ENCODE assay signal across 8 cellular contexts in the genomic region with DNA sequence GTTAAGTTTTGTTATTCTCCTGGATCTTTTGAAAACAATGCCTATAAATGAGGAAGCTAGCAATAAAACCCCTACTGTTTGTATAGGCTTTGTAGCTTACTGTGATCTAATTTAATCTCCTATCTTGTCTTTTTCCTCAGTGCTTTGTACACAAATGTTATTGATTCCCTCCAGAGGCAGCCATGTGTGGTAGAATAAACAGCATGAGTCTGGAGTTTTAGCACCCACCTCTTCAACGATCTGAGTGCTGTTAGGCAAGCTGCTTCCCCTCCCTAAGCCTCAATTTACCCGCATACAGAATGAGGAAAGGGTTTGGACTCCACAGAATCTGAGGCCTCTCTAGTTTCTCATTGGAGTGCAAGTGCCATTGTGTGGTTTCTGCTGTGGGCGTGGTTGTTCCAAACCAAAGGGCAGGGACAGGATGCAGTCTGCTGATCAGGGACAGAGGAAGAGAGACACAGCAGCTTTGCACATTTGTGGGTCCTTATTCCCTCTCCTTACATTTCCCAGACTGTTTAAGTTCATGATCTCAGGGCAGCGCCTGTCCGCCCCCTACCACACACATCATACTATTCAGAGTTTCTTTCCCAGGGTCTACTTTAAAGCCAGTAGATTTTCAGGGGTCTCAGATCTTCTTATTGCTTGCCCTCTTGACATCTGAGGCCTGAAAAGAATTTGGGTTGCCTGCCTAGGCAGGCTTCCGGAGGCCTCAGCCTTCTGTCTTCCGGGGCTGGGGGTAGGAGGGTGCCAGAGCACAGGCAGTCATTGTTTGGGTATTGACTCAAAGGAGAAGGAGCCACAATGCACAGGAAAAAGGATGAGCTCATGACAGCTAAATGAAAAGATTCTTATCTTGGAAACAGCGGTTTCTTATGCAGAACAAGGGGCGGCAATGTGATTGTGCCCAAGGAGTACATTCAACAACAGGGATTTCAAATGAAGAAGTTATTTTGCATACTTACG.
DNase-seq lines count a peak whose midpoint lies in the region; ATAC-seq lines count a peak whose summit lies in the region.

No MANE protein-coding gene starts in this region.

- peak overlapping the region; percentile 97 for H3K27ac Mint-ChIP-seq in activated CD4-positive, alpha-beta memory T cell treated with anti-CD3 and anti-CD28 coated beads, Interleukin-2, amount 10 ng/mL, durations not matched to agents 7 days and 5 days

- H3K27me3 Mint-ChIP-seq in activated CD4-positive, alpha-beta memory T cell treated with anti-CD3 and anti-CD28 coated beads, Interleukin-2, amount 10 ng/mL, durations not matched to agents 7 days and 5 days, result no peaks in the 10 kb centered on the region

- H3K9me3 Mint-ChIP-seq in activated CD4-positive, alpha-beta memory T cell treated with anti-CD3 and anti-CD28 coated beads, Interleukin-2, amount 10 ng/mL, durations not matched to agents 7 days and 5 days, result no peaks in the 10 kb centered on the region

- H3K36me3 Mint-ChIP-seq in activated CD4-positive, alpha-beta memory T cell treated with anti-CD3 and anti-CD28 coated beads, Interleukin-2, amount 10 ng/mL, durations not matched to agents 7 days and 5 days (ENCODE audit: low read depth), result peaks cover 6% of the 10 kb centered on the region

- ATAC-seq in GM18517 (IDR thresholded peaks at IDR 0.05; ENCODE audit: unreplicated experiment) (peak; percentile 78), HG02571 (IDR thresholded peaks at IDR 0.05; ENCODE audit: unreplicated experiment) (peak; percentile 62)

- peak; percentile 86 for DNase-seq in NCI-H2029 (lab: John Stamatoyannopoulos, UW)
- peak; percentile 74 for DNase-seq in activated CD4-positive, alpha-beta memory T cell treated with anti-CD3 and anti-CD28 coated beads, Interleukin-2, amount 10 ng/mL, durations not matched to agents 7 days and 5 days
- peak; percentile 87 for DNase-seq in foreskin melanocyte
- peak; percentile 41 to 56 for DNase-seq in stimulated activated CD4-positive, alpha-beta T cell treated with anti-CD3 and anti-CD28 coated beads, Interleukin-15, amount 100 ng/mL, for 48 hours (ENCODE audit: low read depth in 2 of 2)
- DNase-seq in SW 1271 (lab: John Stamatoyannopoulos, UW), result no peak
- no peak for DNase-seq in NCI-H1105 treated with DMSO at 0.1 percent for 48 hours (lab: John Stamatoyannopoulos, UW)

- CTCF ChIA-PET in activated CD4-positive, alpha-beta memory T cell treated with anti-CD3 and anti-CD28 coated beads, Interleukin-2, amount 10 ng/mL, durations not matched to agents 7 days and 5 days (lab: Charles Lee), result interaction anchor here (0.8 to 1.8 kb wide), 8 partner anchors 10 to 137 kb away, joined by 3 to 6 read pairs (median 5); partner anchors contain the start of gene SH2D1A

- peaks cover 76% of the 10 kb centered on the region for H3K4me1 Mint-ChIP-seq in activated CD4-positive, alpha-beta memory T cell treated with anti-CD3 and anti-CD28 coated beads, Interleukin-2, amount 10 ng/mL, durations not matched to agents 7 days and 5 days

- H3K4me3 Mint-ChIP-seq in activated CD4-positive, alpha-beta memory T cell treated with anti-CD3 and anti-CD28 coated beads, Interleukin-2, amount 10 ng/mL, durations not matched to agents 7 days and 5 days, result peak overlapping the region; percentile 58

- POLR2A ChIA-PET in activated CD4-positive, alpha-beta memory T cell treated with anti-CD3 and anti-CD28 coated beads, Interleukin-2, amount 10 ng/mL, durations not matched to agents 7 days and 5 days (lab: Charles Lee), result interaction anchor here (0.7 to 4.9 kb wide), 14 partner anchors 12 to 258 kb away, joined by 3 to 101 read pairs (median 6); partner anchors contain the start of gene SH2D1A

Comparison
In these comparisons a context has a peak if more than half of its experiments do, and no peak if none do; other contexts are left out.
1. DNase-seq: peak in NCI-H2029 (single experiment), activated CD4-positive, alpha-beta memory T cell treated with anti-CD3 and anti-CD28 coated beads, Interleukin-2, amount 10 ng/mL, durations not matched to agents 7 days and 5 days (single experiment), foreskin melanocyte (single experiment) and stimulated activated CD4-positive, alpha-beta T cell treated with anti-CD3 and anti-CD28 coated beads, Interleukin-15, amount 100 ng/mL, for 48 hours (2 of 2); none in SW 1271 (0 of 2) and NCI-H1105 treated with DMSO at 0.1 percent for 48 hours (single experiment).